8 cellular contexts compared by ENCODE assay signal in genomic region chr1:2212542-2213491, GRCh38. TPM values are rescaled to one million over a fixed set of nuclear protein-coding genes. Genes with fewer than 3 reads are reported as not detected.
DNase-seq lines count a peak whose midpoint lies in the region; ATAC-seq, FAIRE-seq and TF ChIP-seq lines count a peak whose summit lies in the region.

No MANE protein-coding gene starts in this region.

- TF ChIP-seq EP300 in A549 (IDR thresholded peaks at IDR 0.05), result no peak

- 1% methylated on average over 9 of the region's 49 CpGs for WGBS in A549 (ENCODE audit: missing lambda C conversion rate)
- 8 to 18% (median 10%) methylated on average over 29 to 49 of the region's 49 CpGs for WGBS in heart left ventricle, 4 donors

- H3K9me3 ChIP-seq in A549 (no peaks in the 10 kb centered on the region), RWPE2 (ENCODE audit: severe bottlenecking) (no peaks in the 10 kb centered on the region), heart left ventricle (no peaks in the 10 kb centered on the region)

- no peak for FAIRE-seq in A549 (lab: Jason Lieb, UNC)

- CTCF ChIA-PET in A549 (lab: Yijun Ruan, JAX), result interaction anchor here (0.8 to 2.0 kb wide), 7 partner anchors 8 to 195 kb away, joined by 3 to 14 read pairs (median 5); no protein-coding TSS in a partner anchor

- peak overlapping the region; percentile 76 for H3K4me2 ChIP-seq in A549

- TF ChIP-seq POLR2A in A549 (IDR thresholded peaks at IDR 0.05; ENCODE audit: low read length) (peak; percentile 41), heart left ventricle (IDR thresholded peaks at IDR 0.05) (peak in 1 of 2 donors; percentile 49)

- H3K4me1 ChIP-seq in A549, result peaks cover 55% of the 10 kb centered on the region
- H3K4me1 ChIP-seq in RWPE2 (ENCODE audit: insufficient read depth, poor library complexity, severe bottlenecking), result peaks cover 21% of the 10 kb centered on the region
- H3K4me1 ChIP-seq in heart left ventricle, result peaks cover 16 to 62% (median 51%) of the 10 kb centered on the region in 12 donors

- peak in 1 of 2 experiments; percentile 20; a peak in 1 of 5 replicates for TF ChIP-seq RAD21 in A549 (conservative IDR thresholded peaks at IDR 0.05 in 1 of 2, IDR thresholded peaks at IDR 0.05 in 1 of 2)

- TF ChIP-seq CTCF in A549 (IDR thresholded peaks at IDR 0.05), result no peak
- TF ChIP-seq CTCF in RWPE2 (IDR thresholded peaks at IDR 0.05; ENCODE audit: poor library complexity, severe bottlenecking), result peak; percentile 58
- peak in 9 of 12 donors; percentile 20 to 55 (median 33) for TF ChIP-seq CTCF in heart left ventricle (IDR thresholded peaks at IDR 0.05)
- no peak for TF ChIP-seq CTCF in omental fat pad (IDR thresholded peaks at IDR 0.05)

- H3K27me3 ChIP-seq in RWPE2 (ENCODE audit: insufficient read depth, poor library complexity, severe bottlenecking) (no peaks in the 10 kb centered on the region), heart left ventricle (no peaks in the 10 kb centered on the region)

- peak; percentile 90 to 95 for DNase-seq in A549 (ENCODE audit: low read depth in 1 of 2, low spot score in 1 of 2)
- peak; percentile 44 for DNase-seq in GM19238 (ENCODE audit: insufficient read length, low spot score)
- peak; percentile 92 for DNase-seq in RWPE2 (ENCODE audit: low spot score)
- DNase-seq in astrocyte of the hippocampus (ENCODE audit: low read depth, low spot score), result peak; percentile 99
- peak; percentile 93 to 97 (median 96) for DNase-seq in heart left ventricle
- peak; percentile 87 for DNase-seq in omental fat pad (ENCODE audit: low spot score)

- POLR2A ChIA-PET in A549 (lab: Yijun Ruan, JAX), result interaction anchor here (0.9 to 1.7 kb wide), 6 partner anchors 11 to 179 kb away, joined by 3 to 9 read pairs (median 4); partner anchors contain the start of genes MORN1, RER1 and SKI

- ATAC-seq in A549 (peak; percentile 64 to 72), RWPE2 (ENCODE audit: low read depth) (peak; percentile 31), heart left ventricle (peak; percentile 53 to 74 (median 72)), omental fat pad (ENCODE audit: low FRiP score) (peak; percentile 54), GM19351 (IDR thresholded peaks at IDR 0.05; ENCODE audit: unreplicated experiment) (no peak), GM18873 (IDR thresholded peaks at IDR 0.05; ENCODE audit: low FRiP score, unreplicated experiment) (no peak)

- H3K27ac ChIP-seq in A549, result peak overlapping the region; percentile 99 to 100
- H3K27ac ChIP-seq in RWPE2 (ENCODE audit: poor library complexity, severe bottlenecking), result peak overlapping the region; percentile 84
- peak overlapping the region; percentile 92 to 100 (median 98) for H3K27ac ChIP-seq in heart left ventricle

- intact Hi-C loops in heart left ventricle (cut with DNase I), result loop anchor here in 3 of 10 donors (1.0 to 5.0 kb wide), 3 partner anchors 14 to 99 kb away; no protein-coding TSS in a partner anchor

- H3K4me3 ChIP-seq in A549, result peak overlapping the region; percentile 32
- no peak overlapping the region for H3K4me3 ChIP-seq in RWPE2 (ENCODE audit: severe bottlenecking)
- H3K4me3 ChIP-seq in heart left ventricle, result peak overlapping the region in 10 of 12 donors; percentile 26 to 56 (median 44)

- H3K36me3 ChIP-seq in RWPE2 (ENCODE audit: low read depth) (no peaks in the 10 kb centered on the region), heart left ventricle (no peaks in the 10 kb centered on the region)

TF ChIP-seq in A549, 52 proteins besides CTCF, POLR2A, EP300 and RAD21:
- TF ChIP-seq ZSCAN20 (CRISPR knock-in tag; IDR thresholded peaks at IDR 0.05) (0 out of 2 replicates have a peak, but pooled peaks have one; percentile 36), USF2 (IDR thresholded peaks at IDR 0.05) (no peak), POLR2AphosphoS2 (conservative IDR thresholded peaks at IDR 0.05; ENCODE audit: low read length) (no peak), HEYL (CRISPR knock-in tag; IDR thresholded peaks at IDR 0.05) (peak; percentile 66; the same call in 1 of the 2 replicates), NFE2L2 (conservative IDR thresholded peaks at IDR 0.05; ENCODE audit: low read length) (no peak), PBX3 (IDR thresholded peaks at IDR 0.05) (no peak), RFX5 (IDR thresholded peaks at IDR 0.05) (no peak), FOSB (CRISPR knock-in tag; IDR thresholded peaks at IDR 0.05) (no peak), CBX8 (IDR thresholded peaks at IDR 0.05) (no peak), EHF (CRISPR knock-in tag; IDR thresholded peaks at IDR 0.05) (0 out of 2 replicates have a peak, but pooled peaks have one; percentile 40), ZFP36 (IDR thresholded peaks at IDR 0.05; ENCODE audit: borderline replicate concordance, partially characterized antibody) (no peak), FOXS1 (CRISPR knock-in tag; IDR thresholded peaks at IDR 0.05) (no peak), TP53 (CRISPR knock-in tag; IDR thresholded peaks at IDR 0.05) (no peak), E2F6 (IDR thresholded peaks at IDR 0.05; ENCODE audit: borderline replicate concordance, low read depth) (peak; percentile 84), JUN (IDR thresholded peaks at IDR 0.05) (0 out of 5 replicates have a peak, but pooled peaks have one; percentile 33 to 37), GATA3 (IDR thresholded peaks at IDR 0.05; ENCODE audit: borderline replicate concordance) (no peak), RARB (CRISPR knock-in tag; IDR thresholded peaks at IDR 0.05) (0 out of 2 replicates have a peak, but pooled peaks have one; percentile 63), SMC3 (IDR thresholded peaks at IDR 0.05) (0 out of 3 replicates have a peak, but pooled peaks have one; percentile 6), KDM5A (IDR thresholded peaks at IDR 0.05) (no peak), PHF8 (IDR thresholded peaks at IDR 0.05; ENCODE audit: borderline replicate concordance, low read depth) (no peak), MAX (IDR thresholded peaks at IDR 0.05) (peak; percentile 85), FOSL2 (IDR thresholded peaks at IDR 0.05) (no peak), FOSL2 (CRISPR knock-in tag; IDR thresholded peaks at IDR 0.05) (peak; percentile 69; the same call in 1 of the 2 replicates), HOXB5 (CRISPR knock-in tag; IDR thresholded peaks at IDR 0.05) (peak; percentile 86; the same call in 1 of the 2 replicates), HOXB13 (CRISPR knock-in tag; IDR thresholded peaks at IDR 0.05; ENCODE audit: low read depth) (peak; percentile 91)

RNA-seq across cellular contexts. Expression of gene SKI, which starts 15.3 kb away (rescaled TPM):
- polyA plus RNA-seq in A549 (2011; rRNA removed), result 2.8 and 4.3 TPM in 2 replicates
- 5.1 and 7.6 TPM in 2 replicates for polyA plus RNA-seq in A549 (2012; cell fraction: cytosol; rRNA removed)
- polyA plus RNA-seq in A549 (2012; cell fraction: nucleus; rRNA removed), result 13.8 and 16.6 TPM in 2 replicates
- 11.5 to 12.0 TPM (median 11.5 TPM) in 3 replicates for polyA plus RNA-seq in A549 (2017; fragmentation: RNase III; extraction: RNeasy Plus Mini Kit Qiagen cat#74134 plus additional on column Dnase treatment)
- polyA minus RNA-seq in A549 (2011; rRNA and poly(A)+ RNA removed), result 1.8 and 3.0 TPM in 2 replicates
- total RNA-seq in heart left ventricle, result 10 to 100 TPM; 28.8 to 52.7 (median 41.3) TPM
- polyA plus RNA-seq in heart left ventricle, result 10 to 100 TPM; 16.9 to 28.7 TPM
- total RNA-seq in omental fat pad, result 10 to 100 TPM; 35.3 to 54.0 (median 47.3) TPM

RNA-seq across cellular contexts. Expression of gene FAAP20, which starts 18.2 kb away (rescaled TPM):
- polyA plus RNA-seq in A549 (2011; rRNA removed) (4.4 and 5.1 TPM in 2 replicates), A549 (2017; fragmentation: RNase III; extraction: RNeasy Plus Mini Kit Qiagen cat#74134 plus additional on column Dnase treatment) (21.7 to 26.0 TPM (median 23.1 TPM) in 3 replicates), heart left ventricle (10 to 100 TPM; 57.3 to 61.3 TPM)
- polyA plus RNA-seq in A549 (2012; cell fraction: cytosol; rRNA removed), result 19.0 and 29.4 TPM in 2 replicates
- polyA plus RNA-seq in A549 (2012; cell fraction: nucleus; rRNA removed), result 27.4 and 29.2 TPM in 2 replicates
- polyA minus RNA-seq in A549 (2011; rRNA and poly(A)+ RNA removed), result 2.8 and 3.2 TPM in 2 replicates
- total RNA-seq in heart left ventricle (10 to 100 TPM; 20.9 to 50.8 (median 34.8) TPM), omental fat pad (10 to 100 TPM; 14.2 to 24.9 (median 21.8) TPM)

Comparison
In these comparisons a context has a peak if more than half of its experiments do, and no peak if none do; other contexts are left out.
1. ATAC-seq: peak in A549 (2 of 2), RWPE2 (single experiment), heart left ventricle (4 of 4) and omental fat pad (single experiment); none in GM19351 (single experiment) and GM18873 (single experiment).
2. DNase-seq: peak in every context shown above with its lines; median percentile 99 in astrocyte of the hippocampus; 96 in heart left ventricle; 92 in A549; 92 in RWPE2; 87 in omental fat pad; 44 in GM19238.
3. CTCF ChIP-seq: peak in RWPE2 (single experiment) and heart left ventricle (9 of 12); none in A549 (single experiment) and omental fat pad (0 of 3).
4. Peak in every context shown above with its lines, with median percentiles within 50 percentile points of each other: H3K27ac ChIP-seq.